14 cellular contexts compared by ENCODE assay signal in genomic region chr6:75492769-75493168, GRCh38. TPM values are rescaled to one million over a fixed set of nuclear protein-coding genes. Genes with fewer than 3 reads are reported as not detected.
DNase-seq lines count a peak whose midpoint lies in the region; ATAC-seq and TF ChIP-seq lines count a peak whose summit lies in the region.
"Had no signal": no experiment of that assay in that cellular context is flagged by ENCODE, and none has a peak within 500 bp of the region (broad histone marks: within the 10 kb centered on the region; RNA-seq: fewer than 3 reads in every experiment).

No MANE protein-coding gene starts in this region.

- H3K9me2 ChIP-seq in PC-9 (ENCODE audit: insufficient read depth): no peaks in the 10 kb centered on the region

- H3K9me3 ChIP-seq in cardiac muscle cell (ENCODE audit: low read depth) (no peaks in the 10 kb centered on the region), smooth muscle cell (replicated peaks; ENCODE audit: low read depth) (no peaks in the 10 kb centered on the region), PC-9 (ENCODE audit: insufficient read depth, low read depth) (no peaks in the 10 kb centered on the region)

- no TSS peak for BruUV-seq in PC-9 (replicated peaks; lab: Mats Ljungman, UMichigan)

- peak overlapping the region; percentile 98 for H3K27ac ChIP-seq in cardiac muscle cell
- H3K27ac ChIP-seq in smooth muscle cell (ENCODE audit: low read depth): peak overlapping the region; percentile 80
- H3K27ac ChIP-seq in PC-9: no peak overlapping the region

- peak; percentile 33 for ATAC-seq in GM18519 (IDR thresholded peaks at IDR 0.05; ENCODE audit: low FRiP score, unreplicated experiment)
- ATAC-seq in HG02852 (IDR thresholded peaks at IDR 0.05; ENCODE audit: unreplicated experiment): peak; percentile 37
- ATAC-seq in HG03139 (IDR thresholded peaks at IDR 0.05; ENCODE audit: unreplicated experiment): no peak
- no peak for ATAC-seq in GM21576 (IDR thresholded peaks at IDR 0.05; ENCODE audit: unreplicated experiment)
- ATAC-seq: naive thymus-derived CD4-positive, alpha-beta T cell had no signal

- CTCF ChIA-PET in PC-9 (lab: Charles Lee): no interaction called here

- H4K20me1 ChIP-seq in smooth muscle cell (ENCODE audit: low read depth) (no peaks in the 10 kb centered on the region), PC-9 (ENCODE audit: insufficient read depth) (no peaks in the 10 kb centered on the region)

- H3K4me2 ChIP-seq in smooth muscle cell: peak overlapping the region; percentile 87
- no peak overlapping the region for H3K4me2 ChIP-seq in PC-9

- H3F3A ChIP-seq in smooth muscle cell (ENCODE audit: low read depth) (peaks cover 10% of the 10 kb centered on the region), PC-9 (ENCODE audit: insufficient read depth, low read depth) (no peaks in the 10 kb centered on the region)

- peak overlapping the region; percentile 72 for H3K9ac ChIP-seq in smooth muscle cell (ENCODE audit: low read depth)

- DNase-seq in cardiac muscle cell (ENCODE audit: low read depth in 1 of 2, low spot score in 1 of 2) (no peak), smooth muscle cell (lab: John Stamatoyannopoulos, UW; ENCODE audit: unreplicated experiment) (no peak), PC-9 (no peak), mesenteric fat pad (ENCODE audit: low spot score) (no peak)
- DNase-seq: activated naive CD8-positive, alpha-beta T cell treated with anti-CD3 and anti-CD28 coated beads, Interleukin-2, amount 10 ng/mL, durations not matched to agents 7 days and 5 days; effector memory CD4-positive, alpha-beta T cell; naive thymus-derived CD4-positive, alpha-beta T cell; T-helper 9 cell had no signal

- 75% methylated on average over 3 of the region's 3 CpGs for WGBS in smooth muscle cell (ENCODE audit: low lambda C conversion rate)

- H3K79me2 ChIP-seq in smooth muscle cell (ENCODE audit: low read depth) (peaks cover 30% of the 10 kb centered on the region), PC-9 (ENCODE audit: low read depth) (no peaks in the 10 kb centered on the region)

- POLR2A ChIA-PET in PC-9 (lab: Charles Lee; ENCODE audit: unreplicated experiment): no interaction called here

- H3K4me1 ChIP-seq in cardiac muscle cell (ENCODE audit: low read depth): peaks cover 33% of the 10 kb centered on the region
- H3K4me1 ChIP-seq in smooth muscle cell (ENCODE audit: low read depth): peaks cover 35% of the 10 kb centered on the region
- H3K4me1 ChIP-seq in PC-9 (replicated peaks; ENCODE audit: insufficient read depth): no peaks in the 10 kb centered on the region

- H2AFZ ChIP-seq in smooth muscle cell (ENCODE audit: low read depth): peak overlapping the region; percentile 99
- H2AFZ ChIP-seq in PC-9: no peak overlapping the region

- H3K27me3 ChIP-seq in cardiac muscle cell (no peaks in the 10 kb centered on the region), smooth muscle cell (ENCODE audit: low read depth) (no peaks in the 10 kb centered on the region), PC-9 (ENCODE audit: insufficient read depth, low read depth) (no peaks in the 10 kb centered on the region)

- H3K36me3 ChIP-seq in cardiac muscle cell: no peaks in the 10 kb centered on the region
- H3K36me3 ChIP-seq in smooth muscle cell (ENCODE audit: low read depth): no peaks in the 10 kb centered on the region
- no peaks in the 10 kb centered on the region for H3K36me3 ChIP-seq in PC-9 (ENCODE audit: low read depth)

- intact Hi-C loops in PC-9 (cut with micrococcal nuclease; ENCODE audit: unreplicated experiment): no loop called here

- TF ChIP-seq CTCF in cardiac muscle cell (IDR thresholded peaks at IDR 0.05; ENCODE audit: low read depth, low read length) (no peak), smooth muscle cell (IDR thresholded peaks at IDR 0.05; ENCODE audit: borderline replicate concordance, insufficient read depth, poor library complexity, severe bottlenecking) (no peak), PC-9 (conservative IDR thresholded peaks at IDR 0.05) (no peak)

- H3K4me3 ChIP-seq in cardiac muscle cell (peak overlapping the region; percentile 64), smooth muscle cell (peak overlapping the region; percentile 56), PC-9 (no peak overlapping the region)
- H3K4me3 ChIP-seq: K562 had no signal

RNA-seq across cellular contexts. Expression of gene FILIP1, which starts 0.8 kb away (rescaled TPM):
- total RNA-seq in cardiac muscle cell (56.8 and 107 TPM in 2 replicates), smooth muscle cell (3.5 and 4.4 TPM in 2 replicates), PC-9 (2021) (0.15 TPM in 1 of 2 replicates, not detected in the other), mesenteric fat pad (8.1 TPM)
- polyA plus RNA-seq in cardiac muscle cell (64.8 and 84.7 TPM in 2 replicates), smooth muscle cell (2.1 and 3.0 TPM in 2 replicates)
- total RNA-seq: activated CD8-positive, alpha-beta memory T cell treated with anti-CD3 and anti-CD28 coated beads for 36 hours; activated naive CD8-positive, alpha-beta T cell treated with anti-CD3 and anti-CD28 coated beads, Interleukin-2, amount 10 ng/mL, durations not matched to agents 7 days and 5 days had no signal

Comparison
In these comparisons a context has a peak if more than half of its experiments do, and no peak if none do; other contexts are left out.
1. ATAC-seq: peak in GM18519 (single experiment) and HG02852 (single experiment); none in HG03139 (single experiment) and GM21576 (single experiment).